In the genomic region with DNA sequence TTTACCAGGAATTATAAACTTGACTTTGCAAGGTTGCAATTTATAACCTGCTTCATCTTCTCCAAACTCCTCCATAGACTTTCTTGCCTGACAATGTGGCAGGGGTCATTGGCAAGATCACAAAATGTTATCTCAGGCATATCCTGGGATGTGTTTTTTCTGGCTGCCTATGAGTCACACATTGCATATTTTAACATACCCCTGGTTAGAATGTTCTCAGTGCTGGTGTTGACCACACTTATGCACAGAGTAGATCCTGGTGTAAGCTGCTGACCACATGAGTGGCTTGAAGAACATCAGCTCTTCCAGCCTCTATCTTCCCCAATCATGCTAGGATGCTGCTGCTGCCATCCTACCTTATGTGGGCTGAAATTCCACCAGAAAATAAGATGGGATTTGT, we compare ENCODE assay signal across 18 cellular contexts.
DNase-seq lines count a peak whose midpoint lies in the region; ATAC-seq and TF ChIP-seq lines count a peak whose summit lies in the region.
"Had no signal": no experiment of that assay in that cellular context is flagged by ENCODE, and none has a peak within 500 bp of the region (broad histone marks: within the 10 kb centered on the region; RNA-seq: fewer than 3 reads in every experiment).

No MANE protein-coding gene starts in this region.

- intact Hi-C loops in testis (cut with DNase I; ENCODE audit: low total_unique reads): no loop called here

- H3K27ac Mint-ChIP-seq in chondrocyte (ENCODE audit: unreplicated experiment): peak overlapping the region; percentile 61

- H3K4me1 Mint-ChIP-seq in chondrocyte (ENCODE audit: low read depth): peaks cover 27% of the 10 kb centered on the region

- TF ChIP-seq CTCF in chondrocyte (IDR thresholded peaks at IDR 0.05) (no peak), testis (IDR thresholded peaks at IDR 0.05) (no peak)

- TF ChIP-seq POLR2A in testis (IDR thresholded peaks at IDR 0.05) (no peak), GM18505 (IDR thresholded peaks at IDR 0.05; ENCODE audit: borderline replicate concordance, extremely low read depth, insufficient read depth, insufficient read length) (no peak)

- no peaks in the 10 kb centered on the region for H3K79me2 ChIP-seq in mesendoderm (ENCODE audit: control insufficient read depth, insufficient read depth, low read length)

- no peak overlapping the region for H2BK15ac ChIP-seq in mesendoderm (replicated peaks; ENCODE audit: low read depth)

- H3K56ac ChIP-seq in mesendoderm (ENCODE audit: low read length): no peak overlapping the region

- no peak overlapping the region for H3K9ac ChIP-seq in mesendoderm (ENCODE audit: low read length)
- H3K9ac ChIP-seq: KMS-11 had no signal

- no peak overlapping the region for H4K8ac ChIP-seq in mesendoderm (ENCODE audit: low read depth, low read length)

- peak; percentile 86 for DNase-seq in Daoy (ENCODE audit: low read depth)
- peak; percentile 98 for DNase-seq in RPMI7951 (ENCODE audit: low read depth)
- DNase-seq in chondrocyte (ENCODE audit: low spot score): no peak
- peak; percentile 54 for DNase-seq in mesendoderm
- no peak for DNase-seq in testis
- DNase-seq in activated gamma-delta T cell (lab: John Stamatoyannopoulos, UW): no peak
- no peak for DNase-seq in NCI-H2081 (lab: John Stamatoyannopoulos, UW)
- DNase-seq: activated naive CD4-positive, alpha-beta T cell treated with anti-CD3 and anti-CD28 coated beads, Interleukin-2, amount 50 U/mL, for 16 hours; BE2C; cortex of kidney; immature natural killer cell; NCI-H1694; psoas muscle; Right ventricle myocardium superior; WERI-Rb-1 had no signal

- no peaks in the 10 kb centered on the region for H3K36me3 ChIP-seq in mesendoderm (ENCODE audit: control insufficient read depth, insufficient read depth, low read length)
- no peaks in the 10 kb centered on the region for H3K36me3 ChIP-seq in testis (ENCODE audit: low read depth, missing control alignments)
- H3K36me3 ChIP-seq: BE2C, WERI-Rb-1 had no signal

- H3K4me1 ChIP-seq in mesendoderm (ENCODE audit: control insufficient read depth, low read depth, low read length): peaks cover 15% of the 10 kb centered on the region
- no peaks in the 10 kb centered on the region for H3K4me1 ChIP-seq in testis
- H3K4me1 ChIP-seq: psoas muscle had no signal

- no peaks in the 10 kb centered on the region for H3K79me1 ChIP-seq in mesendoderm (ENCODE audit: low read length)

- H3K23ac ChIP-seq in mesendoderm (ENCODE audit: low read length): no peak overlapping the region

- H3K36me3 Mint-ChIP-seq in chondrocyte (ENCODE audit: low read depth): no peaks in the 10 kb centered on the region
- H3K36me3 Mint-ChIP-seq: immature natural killer cell had no signal

- no peaks in the 10 kb centered on the region for H3K27me3 Mint-ChIP-seq in chondrocyte (ENCODE audit: low read depth)

- H3K4me3 ChIP-seq in mesendoderm (ENCODE audit: low read length) (no peak overlapping the region), testis (no peak overlapping the region)
- H3K4me3 ChIP-seq: psoas muscle had no signal

- H4K5ac ChIP-seq in mesendoderm (ENCODE audit: low read length): no peak overlapping the region

- no peaks in the 10 kb centered on the region for H3K9me3 Mint-ChIP-seq in chondrocyte (ENCODE audit: low read depth)
- H3K9me3 Mint-ChIP-seq: immature natural killer cell, type B pancreatic cell had no signal

- no peak overlapping the region for H3K4me2 ChIP-seq in mesendoderm (ENCODE audit: low read length)
- H3K4me2 ChIP-seq: KMS-11 had no signal

- ATAC-seq in GM18505 (IDR thresholded peaks at IDR 0.05; ENCODE audit: unreplicated experiment): no peak

- no peak overlapping the region for H2BK5ac ChIP-seq in mesendoderm (ENCODE audit: low read length)

- H2BK120ac ChIP-seq in mesendoderm (ENCODE audit: low read depth, low read length): no peak overlapping the region

- H3K27me3 ChIP-seq in mesendoderm (ENCODE audit: insufficient read depth, low read length, poor library complexity) (no peaks in the 10 kb centered on the region), testis (no peaks in the 10 kb centered on the region)
- H3K27me3 ChIP-seq: BE2C had no signal

- H3K9me3 ChIP-seq in testis: no peaks in the 10 kb centered on the region
- H3K9me3 ChIP-seq: BE2C, psoas muscle had no signal

- H3K27ac ChIP-seq in mesendoderm (ENCODE audit: low read depth, low read length) (no peak overlapping the region), testis (no peak overlapping the region)
- H3K27ac ChIP-seq: KMS-11, psoas muscle, WERI-Rb-1 had no signal

- no peak overlapping the region for H3K4ac ChIP-seq in mesendoderm (ENCODE audit: low read depth, low read length)

- no peak overlapping the region for H3K4me3 Mint-ChIP-seq in chondrocyte (ENCODE audit: unreplicated experiment)
- H3K4me3 Mint-ChIP-seq: type B pancreatic cell had no signal

- no peak overlapping the region for H2AK5ac ChIP-seq in mesendoderm (ENCODE audit: low read length)

- H3K18ac ChIP-seq in mesendoderm (ENCODE audit: low read length): no peak overlapping the region

Comparison
In these comparisons a context has a peak if more than half of its experiments do, and no peak if none do; other contexts are left out.
1. DNase-seq: peak in Daoy (single experiment), RPMI7951 (single experiment) and mesendoderm (single experiment); none in chondrocyte (single experiment), testis (single experiment), activated gamma-delta T cell (single experiment) and NCI-H2081 (0 of 2).